ENCODE assay signal across 25 cellular contexts in the genomic region with DNA sequence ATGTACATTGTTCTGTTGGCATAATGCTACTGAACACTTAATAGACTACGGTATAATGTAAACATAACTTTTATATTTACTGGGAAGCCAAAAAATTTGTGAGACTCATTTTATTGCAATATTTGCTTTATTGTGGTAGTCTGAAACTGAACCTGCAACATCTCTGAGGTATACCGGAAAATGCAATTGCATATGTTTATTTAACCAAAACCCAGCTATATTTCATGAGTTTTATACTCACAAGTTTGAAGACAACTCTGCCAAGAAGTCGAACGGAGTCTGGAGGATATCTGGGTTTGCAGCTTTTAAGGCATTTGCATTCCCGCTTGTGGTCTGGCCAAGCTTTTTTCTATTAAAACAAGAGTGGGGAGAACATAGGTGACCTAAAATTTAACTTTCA.
DNase-seq lines count a peak whose midpoint lies in the region; ATAC-seq, FAIRE-seq and TF ChIP-seq lines count a peak whose summit lies in the region.
"Had no signal": no experiment of that assay in that cellular context is flagged by ENCODE, and none has a peak within 500 bp of the region (broad histone marks: within the 10 kb centered on the region; RNA-seq: fewer than 3 reads in every experiment).

No MANE protein-coding gene starts in this region.

- no peak for ATAC-seq in HG03521 (IDR thresholded peaks at IDR 0.05; ENCODE audit: unreplicated experiment)
- ATAC-seq: CD8-positive, alpha-beta T cell; GM12878 had no signal

- DNase-seq in H4 (ENCODE audit: low spot score) (peak; percentile 42), amniotic epithelial cell (ENCODE audit: low read depth) (peak; percentile 31), astrocyte of the hippocampus (ENCODE audit: low read depth, low spot score) (peak; percentile 18), NCI-H82 treated with DMSO at 0.1 percent for 48 hours (lab: John Stamatoyannopoulos, UW; ENCODE audit: unreplicated experiment) (no peak), D721Med (ENCODE audit: insufficient read length, low spot score) (no peak)
- DNase-seq in stimulated activated CD4-positive, alpha-beta T cell treated with anti-CD3 and anti-CD28 coated beads, Interleukin-15, amount 100 ng/mL, for 24 hours, result no peak
- DNase-seq: 8988T; AML-193; Caco-2; Calu3; CD4-positive, alpha-beta T cell; CD8-positive, alpha-beta T cell; DMS 273 treated with DMSO at 0.1 percent for 48 hours; DMS153; DMS53; DMS79; DND-41; EL; GDM1 had no signal

- TF ChIP-seq CTCF in D721Med (IDR thresholded peaks at IDR 0.05; ENCODE audit: insufficient read depth, missing control alignments), result no peak

- no peak for FAIRE-seq in D721Med (lab: Jason Lieb, UNC)
- FAIRE-seq: A204.1, GM12878, GM12892, GM18507, GM19239 had no signal

Comparison
In these comparisons a context has a peak if more than half of its experiments do, and no peak if none do; other contexts are left out.
1. DNase-seq: peak in H4 (single experiment), amniotic epithelial cell (single experiment) and astrocyte of the hippocampus (single experiment); none in NCI-H82 treated with DMSO at 0.1 percent for 48 hours (single experiment), stimulated activated CD4-positive, alpha-beta T cell treated with anti-CD3 and anti-CD28 coated beads, Interleukin-15, amount 100 ng/mL, for 24 hours (single experiment) and D721Med (single experiment).